8 cellular contexts compared by ENCODE assay signal in genomic region chr4:25861951-25862410, GRCh38. TPM values are rescaled to one million over a fixed set of nuclear protein-coding genes. Genes with fewer than 3 reads are reported as not detected.
DNase-seq lines count a peak whose midpoint lies in the region; ATAC-seq, FAIRE-seq and TF ChIP-seq lines count a peak whose summit lies in the region.

No MANE protein-coding gene starts in this region.

- FAIRE-seq in kidney (lab: Jason Lieb, UNC), result no peak

- no peaks in the 10 kb centered on the region for H3K27me3 Mint-ChIP-seq in stimulated activated naive B cell treated with anti-CD40 and anti-IgM and Interleukin-4, amounts not matched to agents 10 μg/mL and 1 μg/mL and 100 μg/mL, for 72 hours

- DNase-seq in HFF-Myc (ENCODE audit: extremely low read depth, low read depth), result no peak
- peak; percentile 43 for DNase-seq in RPMI8226
- DNase-seq in astrocyte of the spinal cord (ENCODE audit: low read depth, low spot score), result peak; percentile 42
- DNase-seq in kidney, result peak; percentile 77
- DNase-seq in stimulated activated naive B cell treated with anti-CD40 and anti-IgM and Interleukin-4, amounts not matched to agents 10 μg/mL and 1 μg/mL and 100 μg/mL, for 72 hours, result no peak
- DNase-seq in DMS153 (lab: John Stamatoyannopoulos, UW), result no peak
- no peak for DNase-seq in NCI-H2029 treated with DMSO at 0.1 percent for 48 hours (lab: John Stamatoyannopoulos, UW)

- intact Hi-C loops in kidney (cut with DNase I), result no loop called here

- peak overlapping the region in 1 of 2 donors; percentile 26 for H3K9ac ChIP-seq in kidney (ENCODE audit: low read length in 2 of 2)

- H3K4me3 Mint-ChIP-seq in stimulated activated naive B cell treated with anti-CD40 and anti-IgM and Interleukin-4, amounts not matched to agents 10 μg/mL and 1 μg/mL and 100 μg/mL, for 72 hours, result peak overlapping the region; percentile 98 to 100

- H3K36me3 Mint-ChIP-seq in stimulated activated naive B cell treated with anti-CD40 and anti-IgM and Interleukin-4, amounts not matched to agents 10 μg/mL and 1 μg/mL and 100 μg/mL, for 72 hours, result peaks cover 17 to 40% of the 10 kb centered on the region in 2 donors

- peak overlapping the region; percentile 100 for H3K27ac Mint-ChIP-seq in stimulated activated naive B cell treated with anti-CD40 and anti-IgM and Interleukin-4, amounts not matched to agents 10 μg/mL and 1 μg/mL and 100 μg/mL, for 72 hours

- no peak for TF ChIP-seq CTCF in HFF-Myc (IDR thresholded peaks at IDR 0.05; ENCODE audit: low read depth, low read length, missing control alignments)
- TF ChIP-seq CTCF in astrocyte of the spinal cord (IDR thresholded peaks at IDR 0.05; ENCODE audit: low read depth, low read length), result no peak
- TF ChIP-seq CTCF in kidney (IDR thresholded peaks at IDR 0.05; ENCODE audit: borderline replicate concordance, extremely low read depth, insufficient read depth), result no peak

- in situ Hi-C loops in astrocyte of the spinal cord (cut with HindIII; ENCODE audit: low sequenced_read_pairs), result no loop called here

- H3K4me1 ChIP-seq in kidney (ENCODE audit: control insufficient read depth in 1 of 2, insufficient read depth in 1 of 2, low read depth in 1 of 2, low read length in 2 of 2), result no peaks in the 10 kb centered on the region

- H3K27ac ChIP-seq in kidney (ENCODE audit: low read depth in 2 of 2, low read length in 2 of 2), result peak overlapping the region; percentile 5 to 49

- H3K4me1 Mint-ChIP-seq in stimulated activated naive B cell treated with anti-CD40 and anti-IgM and Interleukin-4, amounts not matched to agents 10 μg/mL and 1 μg/mL and 100 μg/mL, for 72 hours, result peaks cover 62 to 78% of the 10 kb centered on the region in 2 donors

- ATAC-seq in stimulated activated naive B cell treated with anti-CD40 and anti-IgM and Interleukin-4, amounts not matched to agents 10 μg/mL and 1 μg/mL and 100 μg/mL, for 72 hours (replicated peaks), result peak; percentile 38 to 56

- H3K36me3 ChIP-seq in kidney (ENCODE audit: control insufficient read depth in 1 of 2, insufficient read depth in 2 of 2, low read length in 2 of 2), result no peaks in the 10 kb centered on the region

- H3K9me3 ChIP-seq in kidney (ENCODE audit: control insufficient read depth in 1 of 2, low read length in 2 of 2), result no peaks in the 10 kb centered on the region

- H3K4me3 ChIP-seq in GM08714 (ENCODE audit: low read length), result peak overlapping the region; percentile 75
- peak overlapping the region; percentile 53 for H3K4me3 ChIP-seq in HFF-Myc (replicated peaks; ENCODE audit: low read depth, low read length)
- peak overlapping the region; percentile 58 for H3K4me3 ChIP-seq in astrocyte of the spinal cord (ENCODE audit: low read depth, low read length)
- peak overlapping the region; percentile 53 to 59 for H3K4me3 ChIP-seq in kidney (ENCODE audit: low read length in 2 of 2)

- H3K9me3 Mint-ChIP-seq in stimulated activated naive B cell treated with anti-CD40 and anti-IgM and Interleukin-4, amounts not matched to agents 10 μg/mL and 1 μg/mL and 100 μg/mL, for 72 hours, result no peaks in the 10 kb centered on the region

RNA-seq across cellular contexts. Expression of gene SEL1L3, which starts 0.8 kb away (rescaled TPM):
- total RNA-seq in kidney, result 60.3 TPM
- 8.2 TPM for polyA plus RNA-seq in kidney (ENCODE audit: insufficient read depth, low read depth, low replicate concordance)

RNA-seq across cellular contexts. Expression of gene SMIM20, which starts 52.0 kb away (rescaled TPM):
- total RNA-seq in kidney, result 23.8 TPM
- 97.2 TPM for polyA plus RNA-seq in kidney (ENCODE audit: insufficient read depth, low read depth, low replicate concordance)

Comparison
In these comparisons a context has a peak if more than half of its experiments do, and no peak if none do; other contexts are left out.
1. DNase-seq: peak in RPMI8226 (single experiment), astrocyte of the spinal cord (single experiment) and kidney (single experiment); none in HFF-Myc (single experiment), stimulated activated naive B cell treated with anti-CD40 and anti-IgM and Interleukin-4, amounts not matched to agents 10 μg/mL and 1 μg/mL and 100 μg/mL, for 72 hours (single experiment), DMS153 (single experiment) and NCI-H2029 treated with DMSO at 0.1 percent for 48 hours (single experiment).
2. Peak in every context shown above with its lines, with median percentiles within 50 percentile points of each other: H3K4me3 ChIP-seq.